31 cellular contexts compared by ENCODE assay signal in the genomic region with DNA sequence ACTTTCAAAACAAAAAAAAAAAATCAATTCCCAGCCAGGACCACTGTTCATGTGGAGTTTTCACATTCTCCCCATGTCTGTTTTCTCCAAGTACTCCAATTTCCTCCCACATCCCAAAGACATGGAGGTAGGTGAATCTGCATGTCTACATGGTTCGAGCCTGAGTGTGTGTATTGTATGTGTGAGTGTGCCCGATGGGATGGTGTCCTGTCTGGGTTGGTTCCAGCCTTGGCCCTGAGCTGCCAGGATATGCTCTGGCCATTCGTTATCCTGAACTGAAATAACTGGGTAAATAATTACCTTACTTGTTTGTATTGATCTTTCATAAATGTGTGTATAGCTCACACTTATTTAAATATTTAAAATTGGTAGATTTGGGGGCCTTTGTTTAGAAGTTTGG.
"Had no signal": no experiment of that assay in that cellular context is flagged by ENCODE, and none has a peak within 500 bp of the region (broad histone marks: within the 10 kb centered on the region; RNA-seq: fewer than 3 reads in every experiment).

No MANE protein-coding gene starts in this region.

- H3K9me3 ChIP-seq: ovary, psoas muscle, spleen, suprapubic skin, testis, tibial artery, transverse colon, upper lobe of right lung had no signal

- H3K36me3 ChIP-seq: neural progenitor cell, ovary, spleen, suprapubic skin, tibial artery, transverse colon, upper lobe of right lung, uterus had no signal

- H3K4me1 ChIP-seq: neural progenitor cell, parathyroid adenoma, psoas muscle, spleen, suprapubic skin, testis, tibial artery, transverse colon, upper lobe of right lung, uterus had no signal

- H3K4me3 ChIP-seq: neural progenitor cell, ovary, psoas muscle, skin epidermis, smooth muscle cell, spleen, suprapubic skin, testis, tibial artery, transverse colon, upper lobe of right lung, uterus had no signal

- H3K36me3 Mint-ChIP-seq: naive thymus-derived CD8-positive, alpha-beta T cell; neural progenitor cell; stimulated activated memory B cell treated with anti-CD40 and anti-IgM and Interleukin-4, amounts not matched to agents 10 μg/mL and 1 μg/mL and 100 μg/mL, for 72 hours; type B pancreatic cell had no signal

- H3K27me3 Mint-ChIP-seq: naive thymus-derived CD8-positive, alpha-beta T cell; natural killer cell treated with Interleukin-12 subunit alpha and Interleukin-12 subunit beta and Interleukin-15 and Interleukin-18, amount 100 ng/mL, for 72 hours; progenitor cell of endocrine pancreas; stimulated activated memory B cell treated with anti-CD40 and anti-IgM and Interleukin-4, amounts not matched to agents 10 μg/mL and 1 μg/mL and 100 μg/mL, for 72 hours; stimulated activated naive CD8-positive, alpha-beta T cell treated with anti-CD3 and anti-CD28 coated beads, Interleukin-15, amount 100 ng/mL, for 72 hours; type B pancreatic cell had no signal

- ATAC-seq: naive thymus-derived CD8-positive, alpha-beta T cell; natural killer cell treated with Interleukin-12 subunit alpha and Interleukin-12 subunit beta and Interleukin-15 and Interleukin-18, amount 100 ng/mL, for 72 hours; psoas muscle; right cardiac atrium; sciatic nerve; stimulated activated memory B cell treated with anti-CD40 and anti-IgM and Interleukin-4, amounts not matched to agents 10 μg/mL and 1 μg/mL and 100 μg/mL, for 72 hours; stimulated activated naive CD8-positive, alpha-beta T cell treated with anti-CD3 and anti-CD28 coated beads, Interleukin-15, amount 100 ng/mL, for 72 hours; stimulated activated naive CD8-positive, alpha-beta T cell treated with anti-CD3 and anti-CD28 coated beads, Interleukin-15, Interleukin-2, amounts not matched to agents 100 U/mL and 50 U/mL, for 24 hours; upper lobe of right lung had no signal

- H3K27ac Mint-ChIP-seq: naive thymus-derived CD8-positive, alpha-beta T cell; natural killer cell treated with Interleukin-12 subunit alpha and Interleukin-12 subunit beta and Interleukin-15 and Interleukin-18, amount 100 ng/mL, for 72 hours; neural progenitor cell; progenitor cell of endocrine pancreas; stimulated activated memory B cell treated with anti-CD40 and anti-IgM and Interleukin-4, amounts not matched to agents 10 μg/mL and 1 μg/mL and 100 μg/mL, for 72 hours; stimulated activated naive CD8-positive, alpha-beta T cell treated with anti-CD3 and anti-CD28 coated beads, Interleukin-15, amount 100 ng/mL, for 72 hours; type B pancreatic cell had no signal

- H3K27me3 ChIP-seq: neural progenitor cell, ovary, spleen, suprapubic skin, testis, tibial artery, transverse colon, upper lobe of right lung, uterus had no signal

- H3K4me1 Mint-ChIP-seq: naive thymus-derived CD8-positive, alpha-beta T cell; neural progenitor cell; stimulated activated memory B cell treated with anti-CD40 and anti-IgM and Interleukin-4, amounts not matched to agents 10 μg/mL and 1 μg/mL and 100 μg/mL, for 72 hours; stimulated activated naive CD8-positive, alpha-beta T cell treated with anti-CD3 and anti-CD28 coated beads, Interleukin-15, amount 100 ng/mL, for 72 hours had no signal

- H3K4me3 Mint-ChIP-seq: naive thymus-derived CD8-positive, alpha-beta T cell; natural killer cell treated with Interleukin-12 subunit alpha and Interleukin-12 subunit beta and Interleukin-15 and Interleukin-18, amount 100 ng/mL, for 72 hours; neural progenitor cell; stimulated activated memory B cell treated with anti-CD40 and anti-IgM and Interleukin-4, amounts not matched to agents 10 μg/mL and 1 μg/mL and 100 μg/mL, for 72 hours; stimulated activated naive CD8-positive, alpha-beta T cell treated with anti-CD3 and anti-CD28 coated beads, Interleukin-15, amount 100 ng/mL, for 72 hours; type B pancreatic cell had no signal

- H3K27ac ChIP-seq: neural progenitor cell, ovary, parathyroid adenoma, psoas muscle, skin epidermis, spleen, suprapubic skin, testis, tibial artery, transverse colon, upper lobe of right lung, uterus had no signal

- DNase-seq: naive thymus-derived CD8-positive, alpha-beta T cell; occipital lobe; ovary; posterior cingulate gyrus; psoas muscle; right cardiac atrium; spleen; stimulated activated CD4-positive, alpha-beta T cell treated with anti-CD3 and anti-CD28 coated beads, Interleukin-12 subunit alpha, Interleukin-12 subunit beta, amount 100 ng/mL, for 4 hours; stimulated activated CD4-positive, alpha-beta T cell treated with anti-CD3 and anti-CD28 coated beads, Interleukin-1b, Interleukin-23, amount 100 ng/mL, for 48 hours; stimulated activated CD4-positive, alpha-beta T cell treated with anti-CD3 and anti-CD28 coated beads, Interleukin-4, amount 100 ng/mL, for 1 hour; stimulated activated CD4-positive, alpha-beta T cell treated with anti-CD3 and anti-CD28 coated beads, Interleukin-4, amount 100 ng/mL, for 4 hours; stimulated activated CD8-positive, alpha-beta memory T cell treated with anti-CD3 and anti-CD28 coated beads, Interleukin-4, amount 100 ng/mL, for 48 hours; stimulated activated naive CD4-positive, alpha-beta T cell; stimulated activated naive CD8-positive, alpha-beta T cell treated with anti-CD3 and anti-CD28 coated beads, Interleukin-15, amount 100 ng/mL, for 72 hours; stimulated activated naive CD8-positive, alpha-beta T cell treated with anti-CD3 and anti-CD28 coated beads, Interleukin-15, Interleukin-2, amounts not matched to agents 100 U/mL and 50 U/mL, for 24 hours; substantia nigra; testis; tibial artery; transverse colon; upper lobe of right lung; uterus had no signal

- H3K9me3 Mint-ChIP-seq: neural progenitor cell, type B pancreatic cell had no signal
